15 cellular contexts compared by ENCODE assay signal in genomic region chr2:215615829-215616226, GRCh38.
"Had no signal": no experiment of that assay in that cellular context is flagged by ENCODE, and none has a peak within 500 bp of the region (broad histone marks: within the 10 kb centered on the region; RNA-seq: fewer than 3 reads in every experiment).

No MANE protein-coding gene starts in this region.

- H3K4me1 ChIP-seq: gastrocnemius medialis had no signal

- H3K27me3 ChIP-seq: brain microvascular endothelial cell, gastrocnemius medialis, stomach, testis had no signal

- H3K9me3 ChIP-seq: gastrocnemius medialis, lower lobe of right lung, stomach, testis had no signal

- H3K27ac ChIP-seq: brain microvascular endothelial cell, epithelial cell of prostate, gastrocnemius medialis, lower lobe of right lung, parathyroid adenoma, stomach, testis had no signal

- H3K9ac ChIP-seq: parathyroid adenoma had no signal

- ATAC-seq: gastrocnemius medialis, left cardiac atrium, lower lobe of right lung had no signal

- H3K4me3 ChIP-seq: gastrocnemius medialis, lower lobe of right lung, stomach had no signal

- H3K79me2 ChIP-seq: parathyroid adenoma had no signal

- DNase-seq: activated CD4-positive, CD25-positive, alpha-beta regulatory T cell treated with anti-CD3 and anti-CD28 coated beads, Interleukin-2, amount 50 U/mL, for 72 hours; activated naive CD4-positive, alpha-beta T cell; activated naive CD8-positive, alpha-beta T cell treated with anti-CD3 and anti-CD28 coated beads, Interleukin-2, amount 10 ng/mL, durations not matched to agents 7 days and 5 days; brain microvascular endothelial cell; effector memory CD4-positive, alpha-beta T cell; gastrocnemius medialis; left cardiac atrium; lower lobe of right lung; midbrain; stimulated activated CD4-positive, alpha-beta T cell treated with anti-CD3 and anti-CD28 coated beads, Interleukin-12 subunit alpha, Interleukin-12 subunit beta, amount 100 ng/mL, for 4 hours; stimulated activated CD4-positive, alpha-beta T cell treated with anti-CD3 and anti-CD28 coated beads, Interleukin-2, amount 100 ng/mL, for 24 hours; stomach; testis had no signal

- H3K36me3 ChIP-seq: brain microvascular endothelial cell, gastrocnemius medialis, lower lobe of right lung, stomach had no signal

- H2AFZ ChIP-seq: parathyroid adenoma had no signal
